In the genomic region with DNA sequence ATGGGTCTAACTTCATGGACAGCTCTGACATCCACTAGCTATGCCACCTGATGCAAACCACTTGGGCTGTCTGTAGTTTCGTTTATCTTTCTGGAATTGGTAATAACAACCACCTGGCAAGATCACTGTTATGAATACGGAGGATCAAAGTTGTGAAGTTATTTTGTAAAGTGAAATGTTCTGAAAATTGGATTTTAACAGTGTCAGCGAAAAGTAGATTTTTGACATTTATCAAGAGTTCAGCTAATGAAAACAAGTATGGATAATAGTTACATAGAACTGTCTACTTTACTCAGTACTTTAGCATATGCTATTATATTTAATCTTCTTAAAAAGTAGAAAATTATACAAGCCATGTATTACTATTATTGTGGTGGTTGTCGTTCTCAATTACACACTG, we compare ENCODE assay signal across 21 cellular contexts.
DNase-seq lines count a peak whose midpoint lies in the region; ATAC-seq and TF ChIP-seq lines count a peak whose summit lies in the region.
"Had no signal": no experiment of that assay in that cellular context is flagged by ENCODE, and none has a peak within 500 bp of the region (broad histone marks: within the 10 kb centered on the region; RNA-seq: fewer than 3 reads in every experiment).

No MANE protein-coding gene starts in this region.

- H3K27me3 ChIP-seq in MM.1S (replicated peaks; ENCODE audit: insufficient read depth, low read length) (no peaks in the 10 kb centered on the region), osteoblast (ENCODE audit: insufficient read depth, low read length) (no peaks in the 10 kb centered on the region)
- H3K27me3 ChIP-seq: BLaER1 treated with 17β-estradiol and CSF1 and Interleukin-3, amounts not matched to agents 10 nM and 100 nM; heart left ventricle; ovary had no signal

- H3K36me3 Mint-ChIP-seq in activated T-cell treated with anti-CD3 and anti-CD28 coated beads, Interleukin-2, amount 50 U/mL, for 24 hours (ENCODE audit: low read depth): peaks cover 47% of the 10 kb centered on the region
- peaks cover 80% of the 10 kb centered on the region for H3K36me3 Mint-ChIP-seq in activated naive CD8-positive, alpha-beta T cell treated with anti-CD3 and anti-CD28 coated beads, Interleukin-2, amount 10 ng/mL, durations not matched to agents 7 days and 5 days
- H3K36me3 Mint-ChIP-seq: type B pancreatic cell had no signal

- no peaks in the 10 kb centered on the region for H3K27me3 Mint-ChIP-seq in activated T-cell treated with anti-CD3 and anti-CD28 coated beads, Interleukin-2, amount 50 U/mL, for 24 hours
- H3K27me3 Mint-ChIP-seq in activated naive CD8-positive, alpha-beta T cell treated with anti-CD3 and anti-CD28 coated beads, Interleukin-2, amount 10 ng/mL, durations not matched to agents 7 days and 5 days: no peaks in the 10 kb centered on the region
- H3K27me3 Mint-ChIP-seq: type B pancreatic cell had no signal

- H3K9ac ChIP-seq in MM.1S (ENCODE audit: low read length): no peak overlapping the region
- H3K9ac ChIP-seq: BLaER1 treated with 17β-estradiol and CSF1 and Interleukin-3, amounts not matched to agents 10 nM and 100 nM had no signal

- H3K9me3 ChIP-seq in MM.1S (replicated peaks; ENCODE audit: insufficient read depth, low read length) (no peaks in the 10 kb centered on the region), osteoblast (ENCODE audit: low read depth, low read length) (no peaks in the 10 kb centered on the region)
- H3K9me3 ChIP-seq: BLaER1 treated with 17β-estradiol and CSF1 and Interleukin-3, amounts not matched to agents 10 nM and 100 nM; HAP-1; heart left ventricle; ovary had no signal

- H3K9me3 Mint-ChIP-seq in activated T-cell treated with anti-CD3 and anti-CD28 coated beads, Interleukin-2, amount 50 U/mL, for 24 hours: no peaks in the 10 kb centered on the region
- H3K9me3 Mint-ChIP-seq in activated naive CD8-positive, alpha-beta T cell treated with anti-CD3 and anti-CD28 coated beads, Interleukin-2, amount 10 ng/mL, durations not matched to agents 7 days and 5 days: peaks cover 10% of the 10 kb centered on the region
- H3K9me3 Mint-ChIP-seq: type B pancreatic cell had no signal

- no peaks in the 10 kb centered on the region for H3F3A ChIP-seq in MM.1S (ENCODE audit: insufficient read depth, low read length)

- POLR2A ChIA-PET in activated naive CD8-positive, alpha-beta T cell treated with anti-CD3 and anti-CD28 coated beads, Interleukin-2, amount 10 ng/mL, durations not matched to agents 7 days and 5 days (lab: Charles Lee): interaction anchor here (1.8 to 2.6 kb wide), 4 partner anchors 163 to 951 kb away, joined by 5 to 16 read pairs (median 6); a partner anchor contains a TSS

- H3K27ac ChIP-seq in MM.1S (ENCODE audit: low read length): peak overlapping the region; percentile 29; the same call in 1 of the 2 replicates
- no peak overlapping the region for H3K27ac ChIP-seq in osteoblast (ENCODE audit: low read depth, low read length)
- H3K27ac ChIP-seq: BLaER1 treated with 17β-estradiol and CSF1 and Interleukin-3, amounts not matched to agents 10 nM and 100 nM; ovary; WERI-Rb-1 had no signal

- no peak for ATAC-seq in activated naive CD8-positive, alpha-beta T cell treated with anti-CD3 and anti-CD28 coated beads, Interleukin-2, amount 10 ng/mL, durations not matched to agents 7 days and 5 days (ENCODE audit: low read depth)
- ATAC-seq in HG02610 (IDR thresholded peaks at IDR 0.05; ENCODE audit: unreplicated experiment): no peak
- ATAC-seq: heart left ventricle, left colon had no signal

- no peak for TF ChIP-seq CTCF in MM.1S (IDR thresholded peaks at IDR 0.05; ENCODE audit: low read length)
- TF ChIP-seq CTCF in osteoblast (IDR thresholded peaks at IDR 0.05; ENCODE audit: extremely low read depth, low read depth, low read length): no peak

- peak overlapping the region; percentile 76 for H3K4me3 Mint-ChIP-seq in activated T-cell treated with anti-CD3 and anti-CD28 coated beads, Interleukin-2, amount 50 U/mL, for 24 hours
- peak overlapping the region; percentile 95 for H3K4me3 Mint-ChIP-seq in activated naive CD8-positive, alpha-beta T cell treated with anti-CD3 and anti-CD28 coated beads, Interleukin-2, amount 10 ng/mL, durations not matched to agents 7 days and 5 days
- H3K4me3 Mint-ChIP-seq: type B pancreatic cell had no signal

- no peaks in the 10 kb centered on the region for H3K9me2 ChIP-seq in MM.1S (replicated peaks; ENCODE audit: insufficient read depth, low read length)

- no peak for DNase-seq in activated T-cell treated with anti-CD3 and anti-CD28 coated beads, Interleukin-2, amount 50 U/mL, for 24 hours
- no peak for DNase-seq in activated T-cell treated with anti-CD3 and anti-CD28 coated beads, Interleukin-2, amount 50 U/mL, for 48 hours
- DNase-seq in MM.1S (peak; percentile 32), osteoblast (ENCODE audit: insufficient read length, low spot score, missing footprints) (no peak), occipital lobe (lab: John Stamatoyannopoulos, UW) (no peak), anterior cingulate cortex (lab: John Stamatoyannopoulos, UW) (no peak)
- no peak for DNase-seq in activated naive CD8-positive, alpha-beta T cell treated with anti-CD3 and anti-CD28 coated beads, Interleukin-2, amount 10 ng/mL, durations not matched to agents 7 days and 5 days
- DNase-seq: ACHN; activated CD8-positive, alpha-beta memory T cell treated with anti-CD3 and anti-CD28 coated beads for 24 hours; activated gamma-delta T cell; heart left ventricle; mesenchymal stem cell; NCI-H1417 treated with DMSO at 0.1 percent for 48 hours; NCI-H510A treated with DMSO at 0.1 percent for 48 hours; ovary; WERI-Rb-1 had no signal

- H3K4me3 ChIP-seq in MM.1S (ENCODE audit: low read length): peak overlapping the region; percentile 39
- peak overlapping the region; percentile 12 for H3K4me3 ChIP-seq in osteoblast (ENCODE audit: insufficient read depth, low read length)
- H3K4me3 ChIP-seq: BLaER1 treated with 17β-estradiol and CSF1 and Interleukin-3, amounts not matched to agents 10 nM and 100 nM; HAP-1; ovary had no signal

- peak overlapping the region; percentile 73 for H3K4me2 ChIP-seq in MM.1S (ENCODE audit: low read depth, low read length)
- peak overlapping the region; percentile 57 for H3K4me2 ChIP-seq in osteoblast (ENCODE audit: insufficient read depth, low read length)
- H3K4me2 ChIP-seq: BLaER1 treated with 17β-estradiol and CSF1 and Interleukin-3, amounts not matched to agents 10 nM and 100 nM had no signal

- peak overlapping the region; percentile 83 for H3K27ac Mint-ChIP-seq in activated T-cell treated with anti-CD3 and anti-CD28 coated beads, Interleukin-2, amount 50 U/mL, for 24 hours
- peak overlapping the region; percentile 92 for H3K27ac Mint-ChIP-seq in activated naive CD8-positive, alpha-beta T cell treated with anti-CD3 and anti-CD28 coated beads, Interleukin-2, amount 10 ng/mL, durations not matched to agents 7 days and 5 days
- H3K27ac Mint-ChIP-seq: type B pancreatic cell had no signal

- H3K4me1 Mint-ChIP-seq in activated T-cell treated with anti-CD3 and anti-CD28 coated beads, Interleukin-2, amount 50 U/mL, for 24 hours (ENCODE audit: low read depth): peaks cover 40% of the 10 kb centered on the region
- H3K4me1 Mint-ChIP-seq in activated naive CD8-positive, alpha-beta T cell treated with anti-CD3 and anti-CD28 coated beads, Interleukin-2, amount 10 ng/mL, durations not matched to agents 7 days and 5 days: peaks cover 48% of the 10 kb centered on the region

- H2AFZ ChIP-seq in MM.1S (ENCODE audit: low read length) (peak overlapping the region; percentile 32; the same call in 1 of the 2 replicates), osteoblast (ENCODE audit: low read length) (no peak overlapping the region)

- H4K20me1 ChIP-seq in MM.1S (ENCODE audit: insufficient read depth, low read length): no peaks in the 10 kb centered on the region
- H4K20me1 ChIP-seq in osteoblast (ENCODE audit: insufficient read depth, low read length): no peaks in the 10 kb centered on the region
- H4K20me1 ChIP-seq: BLaER1 treated with 17β-estradiol and CSF1 and Interleukin-3, amounts not matched to agents 10 nM and 100 nM had no signal

- H3K79me2 ChIP-seq in MM.1S (ENCODE audit: low read length) (no peaks in the 10 kb centered on the region), osteoblast (ENCODE audit: insufficient read depth, low read length) (no peaks in the 10 kb centered on the region)

- H3K4me1 ChIP-seq in MM.1S (ENCODE audit: low read length): no peaks in the 10 kb centered on the region
- peaks cover 4% of the 10 kb centered on the region for H3K4me1 ChIP-seq in osteoblast (ENCODE audit: insufficient read depth, low read length)
- H3K4me1 ChIP-seq: HAP-1, heart left ventricle had no signal

- H3K36me3 ChIP-seq in MM.1S (replicated peaks; ENCODE audit: insufficient read depth, low read length): no peaks in the 10 kb centered on the region
- no peaks in the 10 kb centered on the region for H3K36me3 ChIP-seq in osteoblast (ENCODE audit: insufficient read depth, low read length)
- H3K36me3 ChIP-seq: BLaER1 treated with 17β-estradiol and CSF1 and Interleukin-3, amounts not matched to agents 10 nM and 100 nM; HAP-1; heart left ventricle; ovary; WERI-Rb-1 had no signal
